ENCODE assay signal across 9 cellular contexts in genomic region chr17:38746004-38746892, GRCh38. TPM values are rescaled to one million over a fixed set of nuclear protein-coding genes. Genes with fewer than 3 reads are reported as not detected.
DNase-seq lines count a peak whose midpoint lies in the region; ATAC-seq, FAIRE-seq and TF ChIP-seq lines count a peak whose summit lies in the region.
"Had no signal": no experiment of that assay in that cellular context is flagged by ENCODE, and none has a peak within 500 bp of the region (broad histone marks: within the 10 kb centered on the region; RNA-seq: fewer than 3 reads in every experiment).

No MANE protein-coding gene starts in this region.

- no peaks in the 10 kb centered on the region for H3K9me1 ChIP-seq in endothelial cell of umbilical vein (replicated peaks; ENCODE audit: control insufficient read depth, extremely low read depth, insufficient read depth, low read length)

- ATAC-seq in HG03521 (IDR thresholded peaks at IDR 0.05; ENCODE audit: unreplicated experiment) (no peak), HG02973 (IDR thresholded peaks at IDR 0.05; ENCODE audit: unreplicated experiment) (no peak)

- intact Hi-C loops in OCI-LY7 (cut with micrococcal nuclease; ENCODE audit: unreplicated experiment): loop anchor here (2.0 kb wide), 1 partner anchor 43 kb away; no protein-coding TSS in a partner anchor
- intact Hi-C loops in endothelial cell of umbilical vein (cut with micrococcal nuclease): no loop called here

- no peaks in the 10 kb centered on the region for H4K20me1 ChIP-seq in DOHH2 (ENCODE audit: control insufficient read depth, insufficient read depth, low read depth, low read length)
- H4K20me1 ChIP-seq in OCI-LY7 (ENCODE audit: insufficient read depth, low read length): no peaks in the 10 kb centered on the region
- H4K20me1 ChIP-seq in endothelial cell of umbilical vein (replicated peaks; ENCODE audit: control insufficient read depth, extremely low read depth, insufficient read depth, low read length): peaks cover 2% of the 10 kb centered on the region

- H3K79me1 ChIP-seq in trophoblast cell (ENCODE audit: low read length): peaks cover 20% of the 10 kb centered on the region

- H3K9me3 ChIP-seq in DOHH2 (ENCODE audit: control insufficient read depth, insufficient read depth, low read length): no peaks in the 10 kb centered on the region
- H3K9me3 ChIP-seq in OCI-LY7 (ENCODE audit: low read length): no peaks in the 10 kb centered on the region
- no peaks in the 10 kb centered on the region for H3K9me3 ChIP-seq in endothelial cell of umbilical vein (replicated peaks; ENCODE audit: control insufficient read depth, insufficient read depth, low read length)
- H3K9me3 ChIP-seq in trophoblast cell (ENCODE audit: insufficient read depth, low read depth, low read length): no peaks in the 10 kb centered on the region

- H3K23ac ChIP-seq in trophoblast cell (ENCODE audit: low read length): no peak overlapping the region

- no peak overlapping the region for H2AK5ac ChIP-seq in trophoblast cell (ENCODE audit: low read length)

- dilution Hi-C loops in endothelial cell of umbilical vein (cut with MboI; ENCODE audit: extremely low pct_ligation_motif_present, low sequenced_read_pairs): no loop called here

- BruUV-seq in OCI-LY7 (replicated peaks; lab: Mats Ljungman, UMichigan) (TSS peak; percentile 61), endothelial cell of umbilical vein (replicated peaks; lab: Mats Ljungman, UMichigan) (TSS peak; percentile 12)

- H2AFZ ChIP-seq in OCI-LY7 (ENCODE audit: low read length) (no peak overlapping the region; the same call in 1 of the 2 replicates), endothelial cell of umbilical vein (ENCODE audit: low read depth, low read length) (no peak overlapping the region), trophoblast cell (ENCODE audit: insufficient read depth, low read length, poor library complexity) (no peak overlapping the region)

- H3K27ac ChIP-seq in DOHH2 (ENCODE audit: low read depth, low read length): peak overlapping the region; percentile 20; the same call in 1 of the 2 replicates
- peak overlapping the region; percentile 84 for H3K27ac ChIP-seq in OCI-LY7 (ENCODE audit: low read depth, low read length, poor library complexity, severe bottlenecking)
- no peak overlapping the region for H3K27ac ChIP-seq in endothelial cell of umbilical vein (ENCODE audit: insufficient read depth, low read depth, low read length)
- H3K27ac ChIP-seq in trophoblast cell (ENCODE audit: low read depth, low read length): no peak overlapping the region

- H2BK12ac ChIP-seq in trophoblast cell (ENCODE audit: low read length): no peak overlapping the region

- peak; percentile 58 for DNase-seq in OCI-LY7 (ENCODE audit: low spot score)
- no peak for DNase-seq in endothelial cell of umbilical vein (ENCODE audit: low read depth, low spot score)
- no peak for DNase-seq in trophoblast cell
- no peak for DNase-seq in amygdala (lab: John Stamatoyannopoulos, UW)
- DNase-seq in NCI-H226: no peak
- DNase-seq: head of caudate nucleus had no signal

- H3K4me3 ChIP-seq in DOHH2 (ENCODE audit: low read length) (peak overlapping the region; percentile 97), OCI-LY7 (ENCODE audit: low read depth, low read length, poor library complexity, severe bottlenecking) (peak overlapping the region; percentile 79), endothelial cell of umbilical vein (replicated peaks in 1 of 3; ENCODE audit: insufficient read depth in 1 of 3, low read depth in 1 of 3, low read length in 3 of 3) (peak overlapping the region; percentile 80 to 90 (median 80)), trophoblast cell (ENCODE audit: low read depth, low read length) (no peak overlapping the region)

- POLR2A ChIA-PET in OCI-LY7 (lab: Charles Lee) (interaction anchor here (0.7 to 1.2 kb wide), 3 partner anchors 15 to 165 kb away, joined by 3 to 4 read pairs (median 3); no protein-coding TSS in a partner anchor), endothelial cell of umbilical vein (lab: Charles Lee) (interaction anchor here (0.6 kb wide), 1 partner anchor 11 kb away, joined by 4 read pairs; no protein-coding TSS in a partner anchor)

- peaks cover 83% of the 10 kb centered on the region for H3K4me1 ChIP-seq in DOHH2 (ENCODE audit: control insufficient read depth, low read length)
- peaks cover 77% of the 10 kb centered on the region for H3K4me1 ChIP-seq in OCI-LY7 (ENCODE audit: insufficient read depth, low read length, poor library complexity, severe bottlenecking)
- H3K4me1 ChIP-seq in endothelial cell of umbilical vein (ENCODE audit: control insufficient read depth, extremely low read depth, insufficient read depth, low read length): peaks cover 54% of the 10 kb centered on the region
- peaks cover 13 to 22% of the 10 kb centered on the region in 2 experiments for H3K4me1 ChIP-seq in trophoblast cell (ENCODE audit: control insufficient read depth in 1 of 2, insufficient read depth in 2 of 2, low read length in 2 of 2)

- no peaks in the 10 kb centered on the region for H3K9me2 ChIP-seq in DOHH2 (replicated peaks; ENCODE audit: control insufficient read depth, low read length)
- H3K9me2 ChIP-seq in OCI-LY7 (ENCODE audit: insufficient read depth, low read length): no peaks in the 10 kb centered on the region

- peaks cover 18% of the 10 kb centered on the region for H3F3A ChIP-seq in DOHH2 (ENCODE audit: control insufficient read depth, insufficient read depth)

- no peak overlapping the region for H4K91ac ChIP-seq in trophoblast cell (ENCODE audit: low read depth, low read length)

- peak overlapping the region; percentile 22 for H3K4ac ChIP-seq in trophoblast cell (ENCODE audit: low read depth, low read length)

- H2BK5ac ChIP-seq in trophoblast cell (ENCODE audit: low read depth, low read length, poor library complexity): no peak overlapping the region

- CTCF ChIA-PET in OCI-LY7 (lab: Charles Lee; ENCODE audit: unreplicated experiment): no interaction called here
- CTCF ChIA-PET in endothelial cell of umbilical vein (lab: Charles Lee): interaction anchor here (1.1 to 3.8 kb wide), 3 partner anchors 11 to 188 kb away, joined by 3 to 24 read pairs (median 7); partner anchors contain the start of gene CISD3

- H3K4me2 ChIP-seq in DOHH2 (ENCODE audit: low read length) (peak overlapping the region; percentile 97), OCI-LY7 (ENCODE audit: low read length) (peak overlapping the region; percentile 80), endothelial cell of umbilical vein (ENCODE audit: insufficient read depth, low read length) (peak overlapping the region; percentile 70), trophoblast cell (ENCODE audit: low read length) (peak overlapping the region; percentile 84)

- no CpG with 5 or more reads among the region's 8 CpGs for WGBS in trophoblast cell (ENCODE audit: extremely low coverage, insufficient coverage, insufficient read length)

- no peaks in the 10 kb centered on the region for H3K36me3 ChIP-seq in DOHH2 (ENCODE audit: control insufficient read depth, low read length)
- H3K36me3 ChIP-seq in OCI-LY7 (ENCODE audit: insufficient read depth, low read length): peaks cover 12% of the 10 kb centered on the region; the same call in 1 of the 2 replicates
- H3K36me3 ChIP-seq in endothelial cell of umbilical vein (ENCODE audit: control insufficient read depth in 2 of 2, extremely low read depth in 1 of 2, insufficient read depth in 2 of 2, low read length in 2 of 2): no peaks in the 10 kb centered on the region
- peaks cover 14 to 17% of the 10 kb centered on the region in 2 experiments for H3K36me3 ChIP-seq in trophoblast cell (ENCODE audit: control insufficient read depth in 1 of 2, insufficient read depth in 2 of 2, low read length in 2 of 2)

- no peak overlapping the region for H2BK120ac ChIP-seq in trophoblast cell (ENCODE audit: insufficient read depth, low read length, poor library complexity)

- TF ChIP-seq POLR2A in endothelial cell of umbilical vein (IDR thresholded peaks at IDR 0.05; ENCODE audit: low read depth, low read length): no peak

- FAIRE-seq in endothelial cell of umbilical vein (lab: Jason Lieb, UNC): no peak

- TF ChIP-seq CTCF in DOHH2 (IDR thresholded peaks at IDR 0.05; ENCODE audit: low read depth, low read length, poor library complexity, severe bottlenecking) (no peak), OCI-LY7 (conservative IDR thresholded peaks at IDR 0.05; ENCODE audit: low read length) (no peak), endothelial cell of umbilical vein (IDR thresholded peaks at IDR 0.05; ENCODE audit: extremely low read depth in 1 of 2, insufficient read depth in 1 of 2, low read depth in 1 of 2, low read length in 2 of 2) (no peak)

- no peak overlapping the region for H3K14ac ChIP-seq in trophoblast cell (ENCODE audit: low read length)

- H3K9ac ChIP-seq in endothelial cell of umbilical vein (replicated peaks; ENCODE audit: extremely low read depth, insufficient read depth, low read length) (peak overlapping the region; percentile 86), trophoblast cell (ENCODE audit: low read length) (no peak overlapping the region)

- H3K18ac ChIP-seq in trophoblast cell (ENCODE audit: low read length): no peak overlapping the region

- H4K12ac ChIP-seq in trophoblast cell (ENCODE audit: low read depth, low read length): no peak overlapping the region

- no peaks in the 10 kb centered on the region for H3K79me2 ChIP-seq in DOHH2 (ENCODE audit: control insufficient read depth, low read length)
- H3K79me2 ChIP-seq in OCI-LY7 (ENCODE audit: insufficient read depth, low read depth, low read length): peaks cover 61% of the 10 kb centered on the region
- H3K79me2 ChIP-seq in endothelial cell of umbilical vein (ENCODE audit: control insufficient read depth, insufficient read depth, low read length): peaks cover 70% of the 10 kb centered on the region
- H3K79me2 ChIP-seq in trophoblast cell (ENCODE audit: control insufficient read depth, insufficient read depth, low read length, poor library complexity): peaks cover 36% of the 10 kb centered on the region

- H4K8ac ChIP-seq in trophoblast cell (ENCODE audit: low read depth, low read length): no peak overlapping the region

- H3K27me3 ChIP-seq in DOHH2 (ENCODE audit: control insufficient read depth, low read length) (peaks cover 20% of the 10 kb centered on the region), endothelial cell of umbilical vein (ENCODE audit: control insufficient read depth in 2 of 2, insufficient read depth in 2 of 2, low read length in 2 of 2) (no peaks in the 10 kb centered on the region), trophoblast cell (ENCODE audit: insufficient read depth, low read length) (no peaks in the 10 kb centered on the region)

RNA-seq across cellular contexts. Expression of gene PCGF2, which starts 1.9 kb away (rescaled TPM):
- 8.9 and 12.8 TPM in 2 replicates for total RNA-seq in OCI-LY7 (2014; rRNA removed; shearing (Covaris generic))
- total RNA-seq in OCI-LY7 (2022): 40.0 and 47.3 TPM in 2 replicates
- 77.5 and 78.4 TPM in 2 replicates for total RNA-seq in endothelial cell of umbilical vein
- polyA plus RNA-seq in endothelial cell of umbilical vein: 39.8 and 45.3 TPM in 2 replicates
- 28.6 and 32.6 TPM in 2 replicates for polyA plus RNA-seq in endothelial cell of umbilical vein (2011; cell fraction: cytosol; rRNA removed)
- 29.6 and 36.9 TPM in 2 replicates for polyA plus RNA-seq in endothelial cell of umbilical vein (2011; cell fraction: nucleus; rRNA removed)
- polyA plus RNA-seq in endothelial cell of umbilical vein (2012): 55.8 and 74.4 TPM in 2 replicates
- 20.3 and 20.9 TPM in 2 replicates for polyA minus RNA-seq in endothelial cell of umbilical vein
- polyA minus RNA-seq in endothelial cell of umbilical vein (2011; cell fraction: cytosol; rRNA and poly(A)+ RNA removed): 16.7 TPM
- polyA minus RNA-seq in endothelial cell of umbilical vein (2011; cell fraction: nucleus; rRNA and poly(A)+ RNA removed): 7.9 and 14.5 TPM in 2 replicates
- polyA plus RNA-seq in trophoblast cell (2013): 42.2 and 42.5 TPM in 2 replicates

RNA-seq across cellular contexts. Expression of gene PSMB3, which starts 6.3 kb away (rescaled TPM):
- total RNA-seq in OCI-LY7 (2014; rRNA removed; shearing (Covaris generic)): 290 and 348 TPM in 2 replicates
- total RNA-seq in OCI-LY7 (2022) (231 and 246 TPM in 2 replicates), endothelial cell of umbilical vein (213 and 227 TPM in 2 replicates)
- 685 and 705 TPM in 2 replicates for polyA plus RNA-seq in endothelial cell of umbilical vein
- polyA plus RNA-seq in endothelial cell of umbilical vein (2011; cell fraction: cytosol; rRNA removed): 539 and 649 TPM in 2 replicates
- polyA plus RNA-seq in endothelial cell of umbilical vein (2011; cell fraction: nucleus; rRNA removed): 229 and 250 TPM in 2 replicates
- polyA plus RNA-seq in endothelial cell of umbilical vein (2012): 242 and 303 TPM in 2 replicates
- polyA minus RNA-seq in endothelial cell of umbilical vein: 271 and 276 TPM in 2 replicates
- 192 TPM for polyA minus RNA-seq in endothelial cell of umbilical vein (2011; cell fraction: cytosol; rRNA and poly(A)+ RNA removed)
- polyA minus RNA-seq in endothelial cell of umbilical vein (2011; cell fraction: nucleus; rRNA and poly(A)+ RNA removed): 33.6 and 42.4 TPM in 2 replicates
- polyA plus RNA-seq in trophoblast cell (2013): 299 and 301 TPM in 2 replicates

RNA-seq across cellular contexts. Expression of gene CISD3, which starts 16.1 kb away (rescaled TPM):
- 11.4 and 13.4 TPM in 2 replicates for total RNA-seq in OCI-LY7 (2014; rRNA removed; shearing (Covaris generic))
- total RNA-seq in OCI-LY7 (2022) (24.9 and 25.1 TPM in 2 replicates), endothelial cell of umbilical vein (22.6 and 23.7 TPM in 2 replicates)
- polyA plus RNA-seq in endothelial cell of umbilical vein: 8.7 and 11.1 TPM in 2 replicates
- 8.8 and 10.9 TPM in 2 replicates for polyA plus RNA-seq in endothelial cell of umbilical vein (2011; cell fraction: cytosol; rRNA removed)
- polyA plus RNA-seq in endothelial cell of umbilical vein (2011; cell fraction: nucleus; rRNA removed): 3.4 and 4.0 TPM in 2 replicates
- 16.3 and 17.9 TPM in 2 replicates for polyA plus RNA-seq in endothelial cell of umbilical vein (2012)
- 2.0 and 2.6 TPM in 2 replicates for polyA minus RNA-seq in endothelial cell of umbilical vein
- polyA minus RNA-seq in endothelial cell of umbilical vein (2011; cell fraction: cytosol; rRNA and poly(A)+ RNA removed): 18.3 TPM
- polyA minus RNA-seq in endothelial cell of umbilical vein (2011; cell fraction: nucleus; rRNA and poly(A)+ RNA removed): 1.1 and 2.0 TPM in 2 replicates
- polyA plus RNA-seq in trophoblast cell (2013): 7.1 and 7.8 TPM in 2 replicates

RNA-seq across cellular contexts. Expression of gene MLLT6, which starts 41.2 kb away (rescaled TPM):
- 81.7 and 94.9 TPM in 2 replicates for total RNA-seq in OCI-LY7 (2014; rRNA removed; shearing (Covaris generic))
- total RNA-seq in OCI-LY7 (2022): 174 and 175 TPM in 2 replicates
- total RNA-seq in endothelial cell of umbilical vein: 85.4 and 86.6 TPM in 2 replicates
- polyA plus RNA-seq in endothelial cell of umbilical vein: 32.1 and 35.7 TPM in 2 replicates
- 21.1 and 29.6 TPM in 2 replicates for polyA plus RNA-seq in endothelial cell of umbilical vein (2011; cell fraction: cytosol; rRNA removed)
- 144 and 172 TPM in 2 replicates for polyA plus RNA-seq in endothelial cell of umbilical vein (2011; cell fraction: nucleus; rRNA removed)
- polyA plus RNA-seq in endothelial cell of umbilical vein (2012): 37.7 and 42.7 TPM in 2 replicates
- 68.1 and 78.3 TPM in 2 replicates for polyA minus RNA-seq in endothelial cell of umbilical vein
- 34.7 TPM for polyA minus RNA-seq in endothelial cell of umbilical vein (2011; cell fraction: cytosol; rRNA and poly(A)+ RNA removed)
- polyA minus RNA-seq in endothelial cell of umbilical vein (2011; cell fraction: nucleus; rRNA and poly(A)+ RNA removed): 72.9 and 91.4 TPM in 2 replicates
- 15.3 and 16.2 TPM in 2 replicates for polyA plus RNA-seq in trophoblast cell (2013)

RNA-seq across cellular contexts. Expression of gene PIP4K2B, which starts 53.1 kb away (rescaled TPM):
- 23.6 and 33.0 TPM in 2 replicates for total RNA-seq in OCI-LY7 (2014; rRNA removed; shearing (Covaris generic))
- total RNA-seq in OCI-LY7 (2022) (37.8 and 38.6 TPM in 2 replicates), endothelial cell of umbilical vein (48.1 and 48.8 TPM in 2 replicates)
- 22.4 and 23.1 TPM in 2 replicates for polyA plus RNA-seq in endothelial cell of umbilical vein
- 26.9 and 32.2 TPM in 2 replicates for polyA plus RNA-seq in endothelial cell of umbilical vein (2011; cell fraction: cytosol; rRNA removed)
- polyA plus RNA-seq in endothelial cell of umbilical vein (2011; cell fraction: nucleus; rRNA removed): 60.7 and 65.1 TPM in 2 replicates
- polyA plus RNA-seq in endothelial cell of umbilical vein (2012): 30.9 and 31.5 TPM in 2 replicates
- 68.7 and 71.3 TPM in 2 replicates for polyA minus RNA-seq in endothelial cell of umbilical vein
- 19.7 TPM for polyA minus RNA-seq in endothelial cell of umbilical vein (2011; cell fraction: cytosol; rRNA and poly(A)+ RNA removed)
- 13.5 and 16.2 TPM in 2 replicates for polyA minus RNA-seq in endothelial cell of umbilical vein (2011; cell fraction: nucleus; rRNA and poly(A)+ RNA removed)
- 22.1 and 25.2 TPM in 2 replicates for polyA plus RNA-seq in trophoblast cell (2013)

Comparison
In these comparisons a context has a peak if more than half of its experiments do, and no peak if none do; other contexts are left out.
1. H3K27ac ChIP-seq: peak in DOHH2 (single experiment) and OCI-LY7 (single experiment); none in endothelial cell of umbilical vein (single experiment) and trophoblast cell (single experiment).
2. Peak in every context shown above with its lines, with median percentiles within 50 percentile points of each other: H3K4me2 ChIP-seq.